1 cellular context compared by ENCODE assay signal in genomic region chr11:102836290-102836875, GRCh38.
TF ChIP-seq lines count a peak whose summit lies in the region.

No MANE protein-coding gene starts in this region.

TF ChIP-seq in WTC11, 78 proteins besides CTCF, POLR2A, EP300 and RAD21 (continued from another document):
- TF ChIP-seq ZNF512 (CRISPR knock-in tag; IDR thresholded peaks at IDR 0.05; ENCODE audit: borderline replicate concordance) (no peak), SMAD4 (CRISPR knock-in tag; IDR thresholded peaks at IDR 0.05) (no peak), ZBTB21 (CRISPR knock-in tag; IDR thresholded peaks at IDR 0.05; ENCODE audit: borderline replicate concordance) (no peak), GRHL2 (CRISPR knock-in tag; IDR thresholded peaks at IDR 0.05; ENCODE audit: insufficient replicate concordance, severe bottlenecking) (no peak), ELF4 (CRISPR knock-in tag; IDR thresholded peaks at IDR 0.05; ENCODE audit: low read depth) (no peak)
TF ChIP-seq in WTC11: peak in this region for 0.
